18 cellular contexts compared by ENCODE assay signal in genomic region chr3:175398676-175399075, GRCh38.
DNase-seq lines count a peak whose midpoint lies in the region; ATAC-seq, FAIRE-seq and TF ChIP-seq lines count a peak whose summit lies in the region.
"Had no signal": no experiment of that assay in that cellular context is flagged by ENCODE, and none has a peak within 500 bp of the region (broad histone marks: within the 10 kb centered on the region; RNA-seq: fewer than 3 reads in every experiment).

No MANE protein-coding gene starts in this region.

- no peaks in the 10 kb centered on the region for H3K4me1 Mint-ChIP-seq in activated T-helper 1 cell treated with anti-CD3 and anti-CD28 coated beads, Interleukin-12 subunit alpha, Interleukin-12 subunit beta, Interleukin-2, Interleukin-4 antibody, amounts not matched to agents 30 ng/mL and 10 ng/mL and 1 ng/mL, durations not matched to agents 14 hours and 24 hours and 36 hours (ENCODE audit: low read depth)

- H3K4me2 ChIP-seq in H1 (ENCODE audit: insufficient read depth in 1 of 2, low read depth in 2 of 2, low read length in 2 of 2) (no peak overlapping the region), hepatocyte (no peak overlapping the region)

- no peaks in the 10 kb centered on the region for H3K27me3 Mint-ChIP-seq in activated T-helper 1 cell treated with anti-CD3 and anti-CD28 coated beads, Interleukin-12 subunit alpha, Interleukin-12 subunit beta, Interleukin-2, Interleukin-4 antibody, amounts not matched to agents 30 ng/mL and 10 ng/mL and 1 ng/mL, durations not matched to agents 14 hours and 24 hours and 36 hours (ENCODE audit: insufficient read depth)

- H3K79me2 ChIP-seq in H1 (ENCODE audit: control insufficient read depth in 1 of 2, insufficient read depth in 2 of 2, low read length in 2 of 2): no peaks in the 10 kb centered on the region
- no peaks in the 10 kb centered on the region for H3K79me2 ChIP-seq in hepatocyte

- no peaks in the 10 kb centered on the region for H3K36me3 ChIP-seq in H1 (ENCODE audit: control insufficient read depth in 2 of 4, insufficient read depth in 4 of 4, low read length in 3 of 4)
- H3K36me3 ChIP-seq in hepatocyte (replicated peaks; ENCODE audit: insufficient read depth, low read depth): no peaks in the 10 kb centered on the region

- no peaks in the 10 kb centered on the region for H3K36me3 Mint-ChIP-seq in activated T-helper 1 cell treated with anti-CD3 and anti-CD28 coated beads, Interleukin-12 subunit alpha, Interleukin-12 subunit beta, Interleukin-2, Interleukin-4 antibody, amounts not matched to agents 30 ng/mL and 10 ng/mL and 1 ng/mL, durations not matched to agents 14 hours and 24 hours and 36 hours (ENCODE audit: low read depth)

- no peaks in the 10 kb centered on the region for H4K20me1 ChIP-seq in H1 (replicated peaks in 1 of 2; ENCODE audit: control insufficient read depth in 1 of 2, insufficient read depth in 2 of 2, low read length in 2 of 2)
- no peaks in the 10 kb centered on the region for H4K20me1 ChIP-seq in hepatocyte (ENCODE audit: insufficient read depth, poor library complexity, severe bottlenecking)

- H2AK5ac ChIP-seq in H1 (ENCODE audit: low read depth, low read length): no peak overlapping the region

- no peak overlapping the region for H4K5ac ChIP-seq in H1 (ENCODE audit: insufficient read length, low read depth, low read length)

- intact Hi-C loops in activated T-helper 1 cell treated with anti-CD3 and anti-CD28 coated beads, Interleukin-12 subunit alpha, Interleukin-12 subunit beta, Interleukin-2, Interleukin-4 antibody, amounts not matched to agents 30 ng/mL and 10 ng/mL and 1 ng/mL, durations not matched to agents 14 hours and 24 hours and 36 hours (cut with micrococcal nuclease): no loop called here

- no peak overlapping the region for H3K9ac ChIP-seq in H1 (replicated peaks in 1 of 4; ENCODE audit: extremely low read depth in 1 of 4, low read depth in 3 of 4, low read length in 3 of 4)

- TF ChIP-seq EP300 in Ishikawa (IDR thresholded peaks at IDR 0.05; ENCODE audit: borderline replicate concordance): no peak
- no peak for TF ChIP-seq EP300 in H1 (IDR thresholded peaks at IDR 0.05; ENCODE audit: borderline replicate concordance in 1 of 2, low read depth in 2 of 2, low read length in 2 of 2)

- no peak overlapping the region for H2BK20ac ChIP-seq in H1 (ENCODE audit: low read length)

- H2BK120ac ChIP-seq in H1 (replicated peaks; ENCODE audit: low read depth, low read length): no peak overlapping the region

- H3K9me3 ChIP-seq in AG04450 (ENCODE audit: control insufficient read depth, insufficient read depth, low read length) (peaks cover 3% of the 10 kb centered on the region; the same call in 1 of the 2 replicates), H1 (ENCODE audit: insufficient read depth in 2 of 2, low read depth in 1 of 2, low read length in 1 of 2) (no peaks in the 10 kb centered on the region), hepatocyte (ENCODE audit: low read depth) (no peaks in the 10 kb centered on the region)

- no peaks in the 10 kb centered on the region for H3K9me3 Mint-ChIP-seq in activated T-helper 1 cell treated with anti-CD3 and anti-CD28 coated beads, Interleukin-12 subunit alpha, Interleukin-12 subunit beta, Interleukin-2, Interleukin-4 antibody, amounts not matched to agents 30 ng/mL and 10 ng/mL and 1 ng/mL, durations not matched to agents 14 hours and 24 hours and 36 hours

- ATAC-seq in GM21447 (IDR thresholded peaks at IDR 0.05; ENCODE audit: unreplicated experiment): no peak
- ATAC-seq in HG02852 (IDR thresholded peaks at IDR 0.05; ENCODE audit: unreplicated experiment): no peak

- CTCF ChIA-PET in AG04450 (lab: Charles Lee): no interaction called here
- CTCF ChIA-PET in H1 (lab: Charles Lee; ENCODE audit: partially characterized antibody): interaction anchor here (1.1 kb wide), 1 partner anchor 12 kb away, joined by 3 read pairs; no protein-coding TSS in a partner anchor

- H4K91ac ChIP-seq in H1 (replicated peaks; ENCODE audit: insufficient read length, low read length): no peak overlapping the region

- DNase-seq in AG04450 (ENCODE audit: low read depth, low spot score) (peak; percentile 80), H1 (ENCODE audit: low read depth in 1 of 2, low spot score in 2 of 2) (no peak), hepatocyte (ENCODE audit: low spot score) (no peak), caudate nucleus (lab: John Stamatoyannopoulos, UW) (no peak)
- no peak for DNase-seq in activated T-helper 1 cell treated with anti-CD3 and anti-CD28 coated beads, Interleukin-12 subunit alpha, Interleukin-12 subunit beta, Interleukin-2, Interleukin-4 antibody, amounts not matched to agents 30 ng/mL and 10 ng/mL and 1 ng/mL, durations not matched to agents 14 hours and 24 hours and 36 hours (ENCODE audit: low spot score)
- DNase-seq: C1 segment of cervical spinal cord, DND-41, Kasumi-1, NCI-H1105 treated with DMSO at 0.1 percent for 48 hours, NCI-H1694 treated with DMSO at 0.1 percent for 48 hours, NCI-H526 treated with DMSO at 0.1 percent for 48 hours, Right ventricle myocardium superior had no signal

- no peak overlapping the region for H3K4me3 Mint-ChIP-seq in activated T-helper 1 cell treated with anti-CD3 and anti-CD28 coated beads, Interleukin-12 subunit alpha, Interleukin-12 subunit beta, Interleukin-2, Interleukin-4 antibody, amounts not matched to agents 30 ng/mL and 10 ng/mL and 1 ng/mL, durations not matched to agents 14 hours and 24 hours and 36 hours

- POLR2A ChIA-PET in AG04450 (lab: Yijun Ruan, JAX): interaction anchor here (1.1 kb wide), 1 partner anchor 12 kb away, joined by 5 read pairs; no protein-coding TSS in a partner anchor
- POLR2A ChIA-PET in H1 (lab: Charles Lee; ENCODE audit: partially characterized antibody): no interaction called here

- no peak overlapping the region for H3K18ac ChIP-seq in H1 (ENCODE audit: extremely low read depth, low read length)

- H3K14ac ChIP-seq in H1 (ENCODE audit: insufficient read length): no peak overlapping the region

- FAIRE-seq in H1 (lab: Jason Lieb, UNC): no peak
- FAIRE-seq: GM12892, RCC 7860 had no signal

- TF ChIP-seq RAD21 in Ishikawa (IDR thresholded peaks at IDR 0.05; ENCODE audit: low read depth): no peak
- TF ChIP-seq RAD21 in H1 (IDR thresholded peaks at IDR 0.05 in 1 of 2, conservative IDR thresholded peaks at IDR 0.05 in 1 of 2; ENCODE audit: low read depth in 2 of 2, low read length in 2 of 2): no peak

- no peaks in the 10 kb centered on the region for H3K9me2 ChIP-seq in hepatocyte (replicated peaks; ENCODE audit: insufficient read depth)

- H3K4me1 ChIP-seq in H1 (replicated peaks in 1 of 4; ENCODE audit: control insufficient read depth in 3 of 4, insufficient read depth in 4 of 4, low read length in 3 of 4): peaks cover 0 to 8% (median 0%) of the 10 kb centered on the region in 4 experiments; a peak in 1 of 7 replicates
- H3K4me1 ChIP-seq in hepatocyte (ENCODE audit: insufficient read depth): no peaks in the 10 kb centered on the region

- no peak overlapping the region for H2AFZ ChIP-seq in H1 (ENCODE audit: low read length)
- H2AFZ ChIP-seq in hepatocyte: no peak overlapping the region

- H2BK12ac ChIP-seq in H1 (ENCODE audit: low read depth, low read length): no peak overlapping the region

- 93% methylated on average over 4 of the region's 4 CpGs; no CpG with 5 or more reads in 1 of the 2 experiments for WGBS in H1 (ENCODE audit: extremely low coverage in 1 of 2, insufficient coverage in 1 of 2, insufficient read length in 1 of 2, insufficient replicate concordance in 2 of 2, low coverage in 1 of 2, low lambda C conversion rate in 2 of 2, missing lambda C conversion rate in 1 of 2), 2 experiments
- WGBS in hepatocyte (ENCODE audit: low lambda C conversion rate, missing lambda C conversion rate): 57% methylated on average over 4 of the region's 4 CpGs

- no peaks in the 10 kb centered on the region for H3K79me1 ChIP-seq in H1 (ENCODE audit: low read depth, low read length)

- no peaks in the 10 kb centered on the region for H3K23me2 ChIP-seq in H1 (ENCODE audit: low read depth, low read length)

- no peak overlapping the region for H2BK15ac ChIP-seq in H1 (ENCODE audit: low read length)

- H3K27me3 ChIP-seq in AG04450 (ENCODE audit: control insufficient read depth, insufficient read depth, low read length) (no peaks in the 10 kb centered on the region), H1 (replicated peaks in 1 of 4; ENCODE audit: control insufficient read depth in 3 of 4, extremely low read depth in 1 of 4, insufficient read depth in 3 of 4, low read length in 3 of 4) (no peaks in the 10 kb centered on the region), hepatocyte (no peaks in the 10 kb centered on the region)

- H3K4ac ChIP-seq in H1 (replicated peaks; ENCODE audit: insufficient read length, low read depth, low read length): no peak overlapping the region

- H4K8ac ChIP-seq in H1 (ENCODE audit: extremely low read depth, insufficient read depth, low read length): no peak overlapping the region

- no peak overlapping the region for H3K27ac ChIP-seq in AG04450 (ENCODE audit: low read depth, low read length)
- H3K27ac ChIP-seq in H1 (ENCODE audit: low read depth, low read length): no peak overlapping the region
- H3K27ac ChIP-seq in hepatocyte: peak overlapping the region; percentile 45
- H3K27ac ChIP-seq in caudate nucleus (ENCODE audit: low read depth, low read length): no peak overlapping the region
- H3K27ac ChIP-seq: SK-N-MC had no signal

- TF ChIP-seq POLR2A in H1 (IDR thresholded peaks at IDR 0.05; ENCODE audit: control extremely low read depth in 1 of 2, low read depth in 2 of 2, low read length in 2 of 2): no peak

- no peak overlapping the region for H3K27ac Mint-ChIP-seq in activated T-helper 1 cell treated with anti-CD3 and anti-CD28 coated beads, Interleukin-12 subunit alpha, Interleukin-12 subunit beta, Interleukin-2, Interleukin-4 antibody, amounts not matched to agents 30 ng/mL and 10 ng/mL and 1 ng/mL, durations not matched to agents 14 hours and 24 hours and 36 hours

- no peak overlapping the region for H2BK5ac ChIP-seq in H1 (ENCODE audit: low read depth, low read length)

- H3K4me3 ChIP-seq in AG04450 (ENCODE audit: low read depth, low read length) (no peak overlapping the region), H1 (ENCODE audit: extremely low read depth in 1 of 4, insufficient read depth in 2 of 4, low read depth in 3 of 4, low read length in 4 of 4) (no peak overlapping the region), hepatocyte (no peak overlapping the region)
- H3K4me3 ChIP-seq: SK-N-MC had no signal

- H3K23ac ChIP-seq in H1 (ENCODE audit: insufficient read length): no peak overlapping the region

- TF ChIP-seq CTCF in AG04450 (IDR thresholded peaks at IDR 0.05; ENCODE audit: low read depth, low read length) (no peak), H1 (IDR thresholded peaks at IDR 0.05; ENCODE audit: control extremely low read depth in 1 of 3, insufficient read depth in 1 of 3, low read depth in 1 of 3, low read length in 3 of 3) (no peak), hepatocyte (IDR thresholded peaks at IDR 0.05; ENCODE audit: poor library complexity) (no peak)

- H3K56ac ChIP-seq in H1 (replicated peaks; ENCODE audit: insufficient read length, low read depth, low read length): no peak overlapping the region

TF ChIP-seq in Ishikawa, 13 proteins besides CTCF, POLR2A, EP300 and RAD21 (continues in another document):
- TF ChIP-seq NFIC (IDR thresholded peaks at IDR 0.05) (no peak), CEBPB (IDR thresholded peaks at IDR 0.05) (peak; percentile 43; the same call in 1 of the 2 replicates)

TF ChIP-seq in H1, 55 proteins besides CTCF, POLR2A, EP300 and RAD21 (continues in another document):
- TF ChIP-seq CEBPB (IDR thresholded peaks at IDR 0.05; ENCODE audit: low read depth, low read length): peak; percentile 73; the same call in 1 of the 2 replicates
